In the genomic region with DNA sequence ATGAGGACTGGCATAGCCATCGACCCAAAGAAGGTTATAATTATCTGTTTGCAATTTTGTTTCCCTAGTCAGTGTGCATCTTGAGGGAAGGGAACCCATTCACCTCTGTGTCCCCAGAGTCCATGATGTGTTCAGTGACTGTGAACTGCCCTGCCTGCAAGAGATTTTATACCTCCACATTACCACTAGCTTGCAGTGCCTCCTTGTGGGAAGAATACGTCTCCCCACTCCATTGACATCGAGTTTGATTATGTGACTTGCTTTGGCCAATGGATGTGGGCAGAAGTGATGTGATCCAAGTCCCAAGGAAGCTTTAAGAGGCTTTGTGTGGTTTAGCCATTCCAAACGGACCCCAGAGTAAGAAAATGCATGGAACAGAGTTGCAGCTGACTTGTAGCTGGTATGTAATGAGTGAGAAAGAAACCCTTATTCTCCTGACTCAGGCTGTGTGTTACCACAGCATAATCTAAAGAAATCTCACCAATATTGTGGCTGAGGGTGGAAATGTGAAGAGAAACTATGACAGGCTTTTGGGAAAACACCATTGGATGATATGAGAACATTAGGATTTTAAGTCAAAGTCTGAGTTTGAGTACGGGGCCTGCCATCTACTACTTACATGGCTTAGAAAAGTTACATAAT, we compare ENCODE assay signal across 9 cellular contexts. TPM values are rescaled to one million over a fixed set of nuclear protein-coding genes. Genes with fewer than 3 reads are reported as not detected.
DNase-seq lines count a peak whose midpoint lies in the region; ATAC-seq and TF ChIP-seq lines count a peak whose summit lies in the region.
"Had no signal": no experiment of that assay in that cellular context is flagged by ENCODE, and none has a peak within 500 bp of the region (broad histone marks: within the 10 kb centered on the region; RNA-seq: fewer than 3 reads in every experiment).

No MANE protein-coding gene starts in this region.

- H3K27me3 ChIP-seq in H7 (ENCODE audit: control insufficient read depth, insufficient read depth, low read length) = no peaks in the 10 kb centered on the region
- H3K27me3 ChIP-seq in dorsolateral prefrontal cortex = peaks cover 0 to 6% (median 0%) of the 10 kb centered on the region in 45 donors
- peaks cover 41% of the 10 kb centered on the region for H3K27me3 ChIP-seq in upper lobe of right lung

- no peak for ATAC-seq in sciatic nerve
- no peak for ATAC-seq in upper lobe of right lung

- H3K9me3 ChIP-seq in upper lobe of right lung = no peaks in the 10 kb centered on the region

- H3K36me3 ChIP-seq in H7 (replicated peaks; ENCODE audit: control insufficient read depth, insufficient read depth, low read length) (no peaks in the 10 kb centered on the region; the same call in none of the 2 replicates), upper lobe of right lung (no peaks in the 10 kb centered on the region)

- peak; percentile 8 for DNase-seq in CMK (ENCODE audit: low read depth)
- peak; percentile 51 for DNase-seq in H7
- peak; percentile 38 for DNase-seq in SW480 (ENCODE audit: low spot score)
- peak; percentile 59 for DNase-seq in hepatic stellate cell (ENCODE audit: low spot score)
- DNase-seq in dorsolateral prefrontal cortex = no peak
- no peak for DNase-seq in CD1c-positive myeloid dendritic cell (ENCODE audit: extremely low spot score)
- no peak for DNase-seq in sciatic nerve (ENCODE audit: low spot score)
- DNase-seq in upper lobe of right lung = no peak
- DNase-seq: NCI-H1105 had no signal

- TF ChIP-seq CTCF in dorsolateral prefrontal cortex (IDR thresholded peaks at IDR 0.05 in 54 of 56, conservative IDR thresholded peaks at IDR 0.05 in 2 of 56; ENCODE audit: low read depth in 1 of 56, partially characterized antibody in 56 of 56) (peak in 19 of 56 donors; percentile 13 to 50 (median 26)), upper lobe of right lung (IDR thresholded peaks at IDR 0.05) (no peak)

- no peak overlapping the region for H3K27ac ChIP-seq in dorsolateral prefrontal cortex
- H3K27ac ChIP-seq in upper lobe of right lung = no peak overlapping the region

- no peaks in the 10 kb centered on the region for H3K4me1 ChIP-seq in upper lobe of right lung

- H3K4me3 ChIP-seq in H7 (ENCODE audit: insufficient read depth, low read depth, low read length) (no peak overlapping the region), dorsolateral prefrontal cortex (no peak overlapping the region), upper lobe of right lung (no peak overlapping the region)

- intact Hi-C loops in dorsolateral prefrontal cortex (cut with DNase I) (no loop called here), sciatic nerve (cut with DNase I) (no loop called here), upper lobe of right lung (cut with DNase I) (no loop called here)

RNA-seq across cellular contexts. Expression of a gene that starts 47.8 kb away (rescaled TPM):
- total RNA-seq in H7 (2014; rRNA removed; shearing (Covaris generic)) = 103 and 146 TPM in 2 replicates
- total RNA-seq in dorsolateral prefrontal cortex = 100 to 1,000 TPM; 108 to 175 (median 151) TPM
- total RNA-seq in sciatic nerve = 161 TPM
- total RNA-seq in upper lobe of right lung = 118 TPM

Comparison
In these comparisons a context has a peak if more than half of its experiments do, and no peak if none do; other contexts are left out.
1. DNase-seq: peak in CMK (single experiment), H7 (single experiment), SW480 (single experiment) and hepatic stellate cell (single experiment); none in dorsolateral prefrontal cortex (0 of 10), CD1c-positive myeloid dendritic cell (single experiment), sciatic nerve (single experiment) and upper lobe of right lung (single experiment).